1 cellular context compared by ENCODE assay signal in genomic region chrX:327660-328126, GRCh38.
TF ChIP-seq lines count a peak whose summit lies in the region.

No MANE protein-coding gene starts in this region.

TF ChIP-seq in HepG2, 621 proteins besides CTCF, POLR2A, EP300 and RAD21:
- TF ChIP-seq HNRNPK (IDR thresholded peaks at IDR 0.05; ENCODE audit: low read depth, low read length, poor library complexity, severe bottlenecking) (peak; percentile 57), ZNF563 (CRISPR knock-in tag; IDR thresholded peaks at IDR 0.05) (no peak), RORA (CRISPR knock-in tag; IDR thresholded peaks at IDR 0.05) (no peak), ZNF570 (CRISPR knock-in tag; IDR thresholded peaks at IDR 0.05; ENCODE audit: borderline replicate concordance) (no peak), AGO2 (optimal IDR thresholded peaks at IDR 0.05; ENCODE audit: low read depth, low read length) (peak; percentile 21)
